ENCODE assay signal across 8 cellular contexts in the genomic region with DNA sequence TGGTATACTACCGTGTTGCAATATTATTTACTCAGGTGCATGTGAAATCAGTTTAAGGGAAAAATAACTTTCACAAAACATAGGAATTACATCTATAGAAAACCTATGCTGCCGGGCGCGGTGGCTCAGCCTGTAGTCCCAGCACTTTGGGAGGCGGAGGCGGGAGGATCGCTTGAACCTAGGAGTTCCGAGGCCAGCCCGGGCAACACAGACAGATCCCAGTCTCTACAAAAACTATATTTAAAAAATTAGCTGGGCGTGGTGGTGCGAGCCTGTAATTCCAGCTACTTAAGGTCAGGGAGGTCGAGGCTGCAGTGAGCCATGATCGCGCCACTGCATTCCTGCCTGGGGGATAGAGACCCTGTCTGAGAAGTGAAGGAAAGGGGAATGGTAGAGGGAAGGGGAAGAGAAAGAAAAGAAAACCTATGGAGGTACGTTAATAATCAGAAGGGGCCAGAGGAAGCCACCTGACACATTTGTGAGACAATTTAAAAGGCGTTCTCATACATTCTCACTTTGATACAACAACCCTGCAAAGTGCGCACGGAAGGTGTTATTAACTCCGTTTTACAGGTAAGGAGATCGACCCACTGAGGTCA. TPM values are rescaled to one million over a fixed set of nuclear protein-coding genes. Genes with fewer than 3 reads are reported as not detected.
DNase-seq lines count a peak whose midpoint lies in the region; FAIRE-seq and TF ChIP-seq lines count a peak whose summit lies in the region.

No MANE protein-coding gene starts in this region.

- no peak for FAIRE-seq in HTR-8/SVneo (lab: Jason Lieb, UNC)

- H3K23ac ChIP-seq in mesenchymal stem cell (ENCODE audit: low read length in 2 of 2), result no peak overlapping the region

- H3K9me3 ChIP-seq in mesenchymal stem cell (ENCODE audit: control insufficient read depth, low read length) (no peaks in the 10 kb centered on the region), vagina (no peaks in the 10 kb centered on the region)

- peak overlapping the region; percentile 60 to 69 for H3K18ac ChIP-seq in mesenchymal stem cell (ENCODE audit: low read depth in 1 of 2, low read length in 2 of 2)

- no peaks in the 10 kb centered on the region for H3K27me3 ChIP-seq in mesenchymal stem cell (ENCODE audit: control insufficient read depth in 1 of 2, insufficient read depth in 1 of 2, low read length in 2 of 2)
- H3K27me3 ChIP-seq in vagina, result no peaks in the 10 kb centered on the region

- H3K36me3 ChIP-seq in mesenchymal stem cell (ENCODE audit: control insufficient read depth in 1 of 2, insufficient read depth in 2 of 2, low read depth in 1 of 2, low read length in 2 of 2) (peaks cover 7 to 14% of the 10 kb centered on the region in 2 experiments), vagina (peaks cover 0 to 10% of the 10 kb centered on the region in 2 donors)

- no peak overlapping the region for H3K14ac ChIP-seq in mesenchymal stem cell (ENCODE audit: low read length in 2 of 2)

- no peak overlapping the region for H2BK5ac ChIP-seq in mesenchymal stem cell (ENCODE audit: low read depth, low read length, poor library complexity, severe bottlenecking)

- peaks cover 20% of the 10 kb centered on the region for H3K79me1 ChIP-seq in mesenchymal stem cell (replicated peaks; ENCODE audit: low read length, poor library complexity, severe bottlenecking)

- H2BK15ac ChIP-seq in mesenchymal stem cell (ENCODE audit: low read depth, poor library complexity, severe bottlenecking), result peak overlapping the region; percentile 77

- no peak for TF ChIP-seq POLR2A in vagina (IDR thresholded peaks at IDR 0.05)

- H3K4me3 Mint-ChIP-seq in activated naive CD4-positive, alpha-beta T cell treated with anti-CD3 and anti-CD28 coated beads, Interleukin-2, amount 50 U/mL, for 24 hours, result peak overlapping the region; percentile 90

- H2BK120ac ChIP-seq in mesenchymal stem cell (ENCODE audit: low read depth, low read length), result peak overlapping the region; percentile 34

- TF ChIP-seq CTCF in cardiac fibroblast (IDR thresholded peaks at IDR 0.05; ENCODE audit: low read depth, low read length) (no peak), vagina (IDR thresholded peaks at IDR 0.05) (no peak)

- intact Hi-C loops in vagina (cut with DNase I), result no loop called here

- H4K91ac ChIP-seq in mesenchymal stem cell (ENCODE audit: low read length), result no peak overlapping the region

- H3K27me3 Mint-ChIP-seq in activated naive CD4-positive, alpha-beta T cell treated with anti-CD3 and anti-CD28 coated beads, Interleukin-2, amount 50 U/mL, for 24 hours, result peaks cover 1% of the 10 kb centered on the region

- no peak overlapping the region for H2AK5ac ChIP-seq in mesenchymal stem cell (ENCODE audit: low read length, severe bottlenecking)

- H3K4me2 ChIP-seq in mesenchymal stem cell (ENCODE audit: low read length, poor library complexity, severe bottlenecking), result peak overlapping the region; percentile 95

- H3K27ac ChIP-seq in mesenchymal stem cell (ENCODE audit: low read length, poor library complexity, severe bottlenecking) (no peak overlapping the region), vagina (peak overlapping the region; percentile 84)

- DNase-seq in activated naive CD4-positive, alpha-beta T cell treated with Interleukin-2 at 50 U/mL for 16 hours, result no peak
- DNase-seq in cardiac fibroblast (ENCODE audit: low read depth in 2 of 2) (no peak), mesenchymal stem cell (no peak), vagina (ENCODE audit: extremely low spot score in 2 of 2) (no peak), HTR-8/SVneo (ENCODE audit: insufficient read length, low spot score) (no peak), NAMALWA (ENCODE audit: low spot score) (no peak)
- DNase-seq in activated CD8-positive, alpha-beta memory T cell treated with anti-CD3 and anti-CD28 coated beads, Interleukin-2, amount 50 U/mL, for 4 hours, result no peak

- H3K4me1 ChIP-seq in mesenchymal stem cell (ENCODE audit: control insufficient read depth, insufficient read depth, low read depth, low read length) (peaks cover 11% of the 10 kb centered on the region), vagina (peaks cover 23% of the 10 kb centered on the region)

- H3K4me1 Mint-ChIP-seq in activated naive CD4-positive, alpha-beta T cell treated with anti-CD3 and anti-CD28 coated beads, Interleukin-2, amount 50 U/mL, for 24 hours, result peaks cover 22% of the 10 kb centered on the region

- H3K27ac Mint-ChIP-seq in activated naive CD4-positive, alpha-beta T cell treated with anti-CD3 and anti-CD28 coated beads, Interleukin-2, amount 50 U/mL, for 24 hours, result peak overlapping the region; percentile 93

- WGBS in mesenchymal stem cell, result 42% methylated on average over 19 of the region's 20 CpGs

- H2BK12ac ChIP-seq in mesenchymal stem cell (ENCODE audit: low read length in 2 of 2), result no peak overlapping the region

- H3K9me3 Mint-ChIP-seq in activated naive CD4-positive, alpha-beta T cell treated with anti-CD3 and anti-CD28 coated beads, Interleukin-2, amount 50 U/mL, for 24 hours, result peaks cover 4% of the 10 kb centered on the region

- peaks cover 3% of the 10 kb centered on the region for H3K36me3 Mint-ChIP-seq in activated naive CD4-positive, alpha-beta T cell treated with anti-CD3 and anti-CD28 coated beads, Interleukin-2, amount 50 U/mL, for 24 hours

- peak overlapping the region; percentile 91 for H2AFZ ChIP-seq in mesenchymal stem cell (ENCODE audit: low read depth, low read length)

- peak overlapping the region; percentile 64 to 72 for H3K4me3 ChIP-seq in cardiac fibroblast (replicated peaks in 1 of 2; ENCODE audit: low read depth in 2 of 2, low read length in 2 of 2)
- H3K4me3 ChIP-seq in mesenchymal stem cell (ENCODE audit: insufficient read depth in 1 of 2, low read depth in 1 of 2, low read length in 2 of 2), result peak overlapping the region; percentile 80 to 85
- peak overlapping the region; percentile 70 to 84 for H3K4me3 ChIP-seq in vagina

- H3K9ac ChIP-seq in mesenchymal stem cell (ENCODE audit: low read length), result peak overlapping the region; percentile 87

- peak overlapping the region; percentile 97 for H4K8ac ChIP-seq in mesenchymal stem cell (ENCODE audit: low read length)

- no peak overlapping the region for H3K4ac ChIP-seq in mesenchymal stem cell (ENCODE audit: low read depth in 1 of 2, low read length in 2 of 2)

RNA-seq across cellular contexts. Expression of a gene that starts 0.5 kb away (rescaled TPM):
- 8.5 TPM for polyA plus RNA-seq in mesenchymal stem cell (2013, experiment 1 of 2)
- polyA plus RNA-seq in mesenchymal stem cell (2013, experiment 2 of 2), result 8.7 TPM
- 86.9 TPM for total RNA-seq in vagina

RNA-seq across cellular contexts. Expression of a gene that starts 27.1 kb away (rescaled TPM):
- 7.5 TPM for polyA plus RNA-seq in mesenchymal stem cell (2013, experiment 1 of 2)
- 7.7 TPM for polyA plus RNA-seq in mesenchymal stem cell (2013, experiment 2 of 2)
- total RNA-seq in vagina, result 21.9 TPM

RNA-seq across cellular contexts. Expression of a gene that starts 52.3 kb away (rescaled TPM):
- polyA plus RNA-seq in mesenchymal stem cell (2013, experiment 1 of 2), result 38.5 TPM
- 39.6 TPM for polyA plus RNA-seq in mesenchymal stem cell (2013, experiment 2 of 2)
- total RNA-seq in vagina, result 43.2 TPM
